In the genomic region with DNA sequence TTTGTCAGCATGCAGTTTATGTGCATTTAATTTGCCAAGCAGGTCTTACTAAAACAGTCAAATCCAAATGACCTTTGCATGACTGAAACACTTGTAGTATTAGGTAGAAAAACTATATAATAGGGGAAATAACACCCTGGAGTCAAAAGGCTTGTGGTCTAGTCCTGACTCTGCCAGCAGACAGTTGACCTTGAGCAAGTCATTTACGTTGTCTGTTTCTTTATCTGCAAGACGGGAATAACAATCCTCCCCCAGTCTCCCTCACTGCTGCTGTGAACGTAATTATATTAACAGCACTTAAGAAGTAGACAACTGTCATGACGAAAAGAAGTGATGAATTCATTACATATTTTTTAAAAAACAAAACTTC, we compare ENCODE assay signal across 7 cellular contexts. TPM values are rescaled to one million over a fixed set of nuclear protein-coding genes. Genes with fewer than 3 reads are reported as not detected.
A peak's percentile ranks its signal among the peaks of the same experiment; 100 is the strongest.
DNase-seq lines count a peak whose midpoint lies in the region; ATAC-seq and TF ChIP-seq lines count a peak whose summit lies in the region.

No MANE protein-coding gene starts in this region.

- no peaks in the 10 kb centered on the region for H3K36me3 Mint-ChIP-seq in CD14-positive monocyte

- H3K4me1 ChIP-seq in right atrium auricular region (peaks cover 0 to 32% of the 10 kb centered on the region in 2 donors), tibial artery (peaks cover 0 to 28% (median 11%) of the 10 kb centered on the region in 4 donors)

- DNase-seq in RPMI8226 (peak; percentile 37), right atrium auricular region (ENCODE audit: low spot score) (no peak), CD14-positive monocyte (ENCODE audit: low spot score) (no peak), tibial artery (no peak), activated gamma-delta T cell treated with Interleukin-2 at 50 U/mL for 16 hours (no peak)

- H3K27ac Mint-ChIP-seq in CD14-positive monocyte: peak overlapping the region in 1 of 7 donors; percentile 68

- H3K4me1 Mint-ChIP-seq in CD14-positive monocyte: peaks cover 20% of the 10 kb centered on the region

- intact Hi-C loops in CD14-positive monocyte (cut with micrococcal nuclease) (no loop called here), tibial artery (cut with DNase I; ENCODE audit: low total_unique reads) (no loop called here)

- H3K4me3 Mint-ChIP-seq in CD14-positive monocyte: no peak overlapping the region

- no peaks in the 10 kb centered on the region for H3K36me3 ChIP-seq in right atrium auricular region
- no peaks in the 10 kb centered on the region for H3K36me3 ChIP-seq in tibial artery

- no peak for TF ChIP-seq CTCF in right atrium auricular region (IDR thresholded peaks at IDR 0.05)
- no peak for TF ChIP-seq CTCF in CD14-positive monocyte (IDR thresholded peaks at IDR 0.05)
- TF ChIP-seq CTCF in tibial artery (IDR thresholded peaks at IDR 0.05): no peak

- H3K4me3 ChIP-seq in right atrium auricular region: no peak overlapping the region
- no peak overlapping the region for H3K4me3 ChIP-seq in tibial artery

- H3K9me3 ChIP-seq in right atrium auricular region (no peaks in the 10 kb centered on the region), tibial artery (no peaks in the 10 kb centered on the region)

- H3K27me3 ChIP-seq in right atrium auricular region (no peaks in the 10 kb centered on the region), tibial artery (no peaks in the 10 kb centered on the region)

- ATAC-seq in GM19395 (IDR thresholded peaks at IDR 0.05; ENCODE audit: unreplicated experiment) (peak; percentile 26), HG02973 (IDR thresholded peaks at IDR 0.05; ENCODE audit: unreplicated experiment) (peak; percentile 24)

- peak overlapping the region; percentile 52 to 60 for H3K27ac ChIP-seq in right atrium auricular region
- no peak overlapping the region for H3K27ac ChIP-seq in tibial artery

- H3K27me3 Mint-ChIP-seq in CD14-positive monocyte (ENCODE audit: low read depth in 3 of 3): no peaks in the 10 kb centered on the region

- no peaks in the 10 kb centered on the region for H3K9me3 Mint-ChIP-seq in CD14-positive monocyte

RNA-seq across cellular contexts. Expression of gene CDK6, which starts 26.1 kb away (rescaled TPM):
- total RNA-seq in right atrium auricular region: 10 to 100 TPM; 10.6 to 12.4 TPM
- 1 to 10 TPM; 3.4 to 4.3 TPM for polyA plus RNA-seq in CD14-positive monocyte

Comparison
In these comparisons a context has a peak if more than half of its experiments do, and no peak if none do; other contexts are left out.
1. H3K27ac ChIP-seq: peak in right atrium auricular region (2 of 2); none in tibial artery (0 of 2).